20 cellular contexts compared by ENCODE assay signal in the genomic region with DNA sequence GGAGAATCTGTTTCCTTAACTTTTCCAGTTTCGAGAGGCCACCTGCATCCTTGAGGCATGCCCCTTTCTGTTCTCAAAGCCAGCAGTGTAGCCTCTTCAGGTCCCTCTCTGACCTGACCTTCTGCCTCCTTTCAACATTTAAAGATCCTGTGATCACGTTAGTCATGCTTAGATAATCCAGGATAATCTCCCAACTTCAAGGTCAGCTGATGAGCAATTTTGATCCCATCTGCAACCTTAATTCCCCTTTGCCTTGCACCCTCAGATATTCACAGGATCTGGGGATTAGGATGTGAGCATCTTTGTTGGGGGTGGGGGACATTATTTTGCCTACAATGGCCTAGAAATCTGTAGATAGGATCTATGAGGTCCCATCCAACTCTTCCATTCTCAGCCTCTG. TPM values are rescaled to one million over a fixed set of nuclear protein-coding genes. Genes with fewer than 3 reads are reported as not detected.
A peak's percentile ranks its signal among the peaks of the same experiment; 100 is the strongest.
DNase-seq lines count a peak whose midpoint lies in the region; ATAC-seq and TF ChIP-seq lines count a peak whose summit lies in the region.
"Had no signal": no experiment of that assay in that cellular context is flagged by ENCODE, and none has a peak within 500 bp of the region (broad histone marks: within the 10 kb centered on the region; RNA-seq: fewer than 3 reads in every experiment).

No MANE protein-coding gene starts in this region.

- peaks cover 31% of the 10 kb centered on the region for H3K4me1 ChIP-seq in DND-41 (ENCODE audit: insufficient read depth, low read length)
- H3K4me1 ChIP-seq: BE2C had no signal

- no peaks in the 10 kb centered on the region for H3K27me3 Mint-ChIP-seq in activated CD4-positive, alpha-beta T cell treated with anti-CD3 and anti-CD28 coated beads for 36 hours
- H3K27me3 Mint-ChIP-seq in activated T-helper 1 cell treated with anti-CD3 and anti-CD28 coated beads, Interleukin-12 subunit alpha, Interleukin-12 subunit beta, Interleukin-2, Interleukin-4 antibody, amounts not matched to agents 30 ng/mL and 10 ng/mL and 1 ng/mL, durations not matched to agents 14 hours and 24 hours and 36 hours (ENCODE audit: insufficient read depth) = no peaks in the 10 kb centered on the region
- H3K27me3 Mint-ChIP-seq in natural killer cell (ENCODE audit: low read depth in 2 of 2) (peaks cover 0 to 19% of the 10 kb centered on the region in 2 donors), type B pancreatic cell (peaks cover 9% of the 10 kb centered on the region)

- POLR2A ChIA-PET in activated CD4-positive, alpha-beta T cell treated with anti-CD3 and anti-CD28 coated beads for 36 hours (lab: Charles Lee) = no interaction called here

- H3K79me2 ChIP-seq in DND-41 (ENCODE audit: insufficient read depth, low read length) = no peaks in the 10 kb centered on the region

- no peak overlapping the region for H3K4me3 Mint-ChIP-seq in activated CD4-positive, alpha-beta T cell treated with anti-CD3 and anti-CD28 coated beads for 36 hours
- peak overlapping the region; percentile 82 for H3K4me3 Mint-ChIP-seq in activated T-helper 1 cell treated with anti-CD3 and anti-CD28 coated beads, Interleukin-12 subunit alpha, Interleukin-12 subunit beta, Interleukin-2, Interleukin-4 antibody, amounts not matched to agents 30 ng/mL and 10 ng/mL and 1 ng/mL, durations not matched to agents 14 hours and 24 hours and 36 hours
- H3K4me3 Mint-ChIP-seq in natural killer cell = peak overlapping the region; percentile 86
- H3K4me3 Mint-ChIP-seq in type B pancreatic cell = no peak overlapping the region
- H3K4me3 Mint-ChIP-seq: nephron progenitor cell had no signal

- no peaks in the 10 kb centered on the region for H4K20me1 ChIP-seq in DND-41 (ENCODE audit: insufficient read depth, low read length)

- intact Hi-C loops in activated CD4-positive, alpha-beta T cell treated with anti-CD3 and anti-CD28 coated beads for 36 hours (cut with DNase I, micrococcal nuclease) = loop anchor here in 1 of 2 experiments (2.0 kb wide), 1 partner anchor 91 kb away; no protein-coding TSS in a partner anchor
- intact Hi-C loops in activated T-helper 1 cell treated with anti-CD3 and anti-CD28 coated beads, Interleukin-12 subunit alpha, Interleukin-12 subunit beta, Interleukin-2, Interleukin-4 antibody, amounts not matched to agents 30 ng/mL and 10 ng/mL and 1 ng/mL, durations not matched to agents 14 hours and 24 hours and 36 hours (cut with micrococcal nuclease) = no loop called here
- intact Hi-C loops in natural killer cell (cut with micrococcal nuclease) = loop anchor here (2.0 kb wide), 2 partner anchors 89 to 103 kb away; a partner anchor contains a TSS

- ATAC-seq in activated CD4-positive, alpha-beta T cell treated with anti-CD3 and anti-CD28 coated beads for 36 hours = no peak
- ATAC-seq in DND-41 (ENCODE audit: insufficient read depth, low read depth) (no peak), natural killer cell (no peak), GM21717 (IDR thresholded peaks at IDR 0.05; ENCODE audit: unreplicated experiment) (no peak)

- no peak for DNase-seq in activated CD4-positive, alpha-beta T cell treated with anti-CD3 and anti-CD28 coated beads for 36 hours
- no peak for DNase-seq in activated CD4-positive, alpha-beta T cell treated with anti-CD3 and anti-CD28 coated beads, Interleukin-2, amount 50 U/mL, for 48 hours
- no peak for DNase-seq in DND-41
- no peak for DNase-seq in activated T-helper 1 cell treated with anti-CD3 and anti-CD28 coated beads, Interleukin-12 subunit alpha, Interleukin-12 subunit beta, Interleukin-2, Interleukin-4 antibody, amounts not matched to agents 30 ng/mL and 10 ng/mL and 1 ng/mL, durations not matched to agents 14 hours and 24 hours and 36 hours (ENCODE audit: low spot score)
- DNase-seq in natural killer cell = no peak
- DNase-seq in NCI-H2081 (lab: John Stamatoyannopoulos, UW) = no peak
- DNase-seq in type B pancreatic cell (ENCODE audit: extremely low spot score, unreplicated experiment) = no peak
- DNase-seq: BE2C; foreskin melanocyte; NCI-H1417 treated with DMSO at 0.1 percent for 48 hours; NCI-H2171; NCI-H69; nephron progenitor cell; SHP77 treated with DMSO at 0.1 percent for 48 hours; stimulated activated CD4-positive, alpha-beta T cell treated with anti-CD3 and anti-CD28 coated beads, Interleukin-4, amount 100 ng/mL, for 1 hour; substantia nigra had no signal

- H3K9ac ChIP-seq in DND-41 (ENCODE audit: low read depth, low read length) = no peak overlapping the region

- H3K4me3 ChIP-seq in DND-41 (ENCODE audit: low read depth in 1 of 2, low read length in 2 of 2) = no peak overlapping the region
- H3K4me3 ChIP-seq: vagina had no signal

- H3K27ac ChIP-seq in DND-41 (ENCODE audit: low read length) = 0 out of 2 replicates have a peak overlapping the region, but pooled peaks have one; percentile 39
- H3K27ac ChIP-seq: vagina had no signal

- H3K4me1 Mint-ChIP-seq in activated CD4-positive, alpha-beta T cell treated with anti-CD3 and anti-CD28 coated beads for 36 hours = peaks cover 52% of the 10 kb centered on the region
- peaks cover 74% of the 10 kb centered on the region for H3K4me1 Mint-ChIP-seq in activated T-helper 1 cell treated with anti-CD3 and anti-CD28 coated beads, Interleukin-12 subunit alpha, Interleukin-12 subunit beta, Interleukin-2, Interleukin-4 antibody, amounts not matched to agents 30 ng/mL and 10 ng/mL and 1 ng/mL, durations not matched to agents 14 hours and 24 hours and 36 hours (ENCODE audit: low read depth)
- H3K4me1 Mint-ChIP-seq in natural killer cell = peaks cover 63 to 84% of the 10 kb centered on the region in 2 donors
- peaks cover 19% of the 10 kb centered on the region for H3K4me1 Mint-ChIP-seq in type B pancreatic cell (ENCODE audit: unreplicated experiment)

- no peaks in the 10 kb centered on the region for H3K9me3 Mint-ChIP-seq in activated CD4-positive, alpha-beta T cell treated with anti-CD3 and anti-CD28 coated beads for 36 hours (ENCODE audit: low read depth)
- H3K9me3 Mint-ChIP-seq in activated T-helper 1 cell treated with anti-CD3 and anti-CD28 coated beads, Interleukin-12 subunit alpha, Interleukin-12 subunit beta, Interleukin-2, Interleukin-4 antibody, amounts not matched to agents 30 ng/mL and 10 ng/mL and 1 ng/mL, durations not matched to agents 14 hours and 24 hours and 36 hours = no peaks in the 10 kb centered on the region
- H3K9me3 Mint-ChIP-seq in natural killer cell = no peaks in the 10 kb centered on the region
- H3K9me3 Mint-ChIP-seq in type B pancreatic cell = no peaks in the 10 kb centered on the region
- H3K9me3 Mint-ChIP-seq: nephron progenitor cell had no signal

- H3K36me3 ChIP-seq in DND-41 (ENCODE audit: insufficient read depth, low read length) = no peaks in the 10 kb centered on the region
- H3K36me3 ChIP-seq: BE2C, vagina had no signal

- no peak overlapping the region for H2AFZ ChIP-seq in DND-41 (ENCODE audit: low read depth, low read length)

- TF ChIP-seq CTCF in DND-41 (IDR thresholded peaks at IDR 0.05; ENCODE audit: borderline replicate concordance, extremely low read depth, low read length, poor library complexity, severe bottlenecking) (no peak), natural killer cell (IDR thresholded peaks at IDR 0.05) (no peak), type B pancreatic cell (conservative IDR thresholded peaks at IDR 0.05) (no peak)

- H3K9me3 ChIP-seq in DND-41 (ENCODE audit: insufficient read depth, low read length, severe bottlenecking) = no peaks in the 10 kb centered on the region
- H3K9me3 ChIP-seq: BE2C, vagina had no signal

- no peaks in the 10 kb centered on the region for H3K36me3 Mint-ChIP-seq in activated CD4-positive, alpha-beta T cell treated with anti-CD3 and anti-CD28 coated beads for 36 hours (ENCODE audit: low read depth)
- H3K36me3 Mint-ChIP-seq in activated T-helper 1 cell treated with anti-CD3 and anti-CD28 coated beads, Interleukin-12 subunit alpha, Interleukin-12 subunit beta, Interleukin-2, Interleukin-4 antibody, amounts not matched to agents 30 ng/mL and 10 ng/mL and 1 ng/mL, durations not matched to agents 14 hours and 24 hours and 36 hours (ENCODE audit: low read depth) = no peaks in the 10 kb centered on the region
- no peaks in the 10 kb centered on the region for H3K36me3 Mint-ChIP-seq in natural killer cell
- no peaks in the 10 kb centered on the region for H3K36me3 Mint-ChIP-seq in type B pancreatic cell

- CTCF ChIA-PET in activated CD4-positive, alpha-beta T cell treated with anti-CD3 and anti-CD28 coated beads for 36 hours (lab: Charles Lee) = interaction anchor here (1.4 kb wide), 1 partner anchor 179 kb away, joined by 4 read pairs; no protein-coding TSS in a partner anchor

- no peaks in the 10 kb centered on the region for H3K27me3 ChIP-seq in DND-41 (ENCODE audit: insufficient read depth, low read length, poor library complexity)
- H3K27me3 ChIP-seq: BE2C, vagina had no signal

- peak overlapping the region; percentile 88 for H3K27ac Mint-ChIP-seq in activated CD4-positive, alpha-beta T cell treated with anti-CD3 and anti-CD28 coated beads for 36 hours
- peak overlapping the region; percentile 93 for H3K27ac Mint-ChIP-seq in activated T-helper 1 cell treated with anti-CD3 and anti-CD28 coated beads, Interleukin-12 subunit alpha, Interleukin-12 subunit beta, Interleukin-2, Interleukin-4 antibody, amounts not matched to agents 30 ng/mL and 10 ng/mL and 1 ng/mL, durations not matched to agents 14 hours and 24 hours and 36 hours
- H3K27ac Mint-ChIP-seq in natural killer cell (peak overlapping the region; percentile 87 to 94), type B pancreatic cell (no peak overlapping the region)
- H3K27ac Mint-ChIP-seq: nephron progenitor cell, progenitor cell of endocrine pancreas had no signal

- no peak overlapping the region for H3K4me2 ChIP-seq in DND-41 (ENCODE audit: insufficient read depth, low read length)

RNA-seq across cellular contexts. Expression of a gene that starts 8.0 kb away (rescaled TPM):
- total RNA-seq in activated CD4-positive, alpha-beta T cell treated with anti-CD3 and anti-CD28 coated beads for 36 hours = under 1 TPM; 0.30 to 0.80 TPM
- 0.05 and 0.12 TPM in 2 replicates for total RNA-seq in activated T-helper 1 cell treated with anti-CD3 and anti-CD28 coated beads, Interleukin-12 subunit alpha, Interleukin-12 subunit beta, Interleukin-2, Interleukin-4 antibody, amounts not matched to agents 30 ng/mL and 10 ng/mL and 1 ng/mL, durations not matched to agents 14 hours and 24 hours and 36 hours
- total RNA-seq in natural killer cell (under 1 TPM in 2 of 3 donors, not detected in 1; 0.50 to 0.82 TPM), type B pancreatic cell (ENCODE audit: low replicate concordance) (2.4 and 8.0 TPM in 2 replicates)
- total RNA-seq: OCI-LY7 had no signal

RNA-seq across cellular contexts. Expression of a gene that starts 48.1 kb away (rescaled TPM):
- 10 to 100 TPM; 46.6 to 54.1 TPM for total RNA-seq in activated CD4-positive, alpha-beta T cell treated with anti-CD3 and anti-CD28 coated beads for 36 hours
- total RNA-seq in activated T-helper 1 cell treated with anti-CD3 and anti-CD28 coated beads, Interleukin-12 subunit alpha, Interleukin-12 subunit beta, Interleukin-2, Interleukin-4 antibody, amounts not matched to agents 30 ng/mL and 10 ng/mL and 1 ng/mL, durations not matched to agents 14 hours and 24 hours and 36 hours = 67.5 and 69.1 TPM in 2 replicates
- total RNA-seq in natural killer cell = 100 to 1,000 TPM in 1 of 3 donors, 10 to 100 TPM in 2; 56.6 to 104 (median 67.1) TPM
- 30.7 and 36.6 TPM in 2 replicates for total RNA-seq in type B pancreatic cell (ENCODE audit: low replicate concordance)

RNA-seq across cellular contexts. Expression of a gene that starts 50.1 kb away (rescaled TPM):
- total RNA-seq in activated CD4-positive, alpha-beta T cell treated with anti-CD3 and anti-CD28 coated beads for 36 hours = 100 to 1,000 TPM; 258 to 261 TPM
- 155 and 161 TPM in 2 replicates for total RNA-seq in activated T-helper 1 cell treated with anti-CD3 and anti-CD28 coated beads, Interleukin-12 subunit alpha, Interleukin-12 subunit beta, Interleukin-2, Interleukin-4 antibody, amounts not matched to agents 30 ng/mL and 10 ng/mL and 1 ng/mL, durations not matched to agents 14 hours and 24 hours and 36 hours
- total RNA-seq in natural killer cell (10 to 100 TPM; 58.4 to 72.6 (median 69.5) TPM), type B pancreatic cell (ENCODE audit: low replicate concordance) (60.8 and 87.9 TPM in 2 replicates)

Comparison
In these comparisons a context has a peak if more than half of its experiments do, and no peak if none do; other contexts are left out.
1. H3K4me3 Mint-ChIP-seq: peak in activated T-helper 1 cell treated with anti-CD3 and anti-CD28 coated beads, Interleukin-12 subunit alpha, Interleukin-12 subunit beta, Interleukin-2, Interleukin-4 antibody, amounts not matched to agents 30 ng/mL and 10 ng/mL and 1 ng/mL, durations not matched to agents 14 hours and 24 hours and 36 hours (single experiment) and natural killer cell (single experiment); none in activated CD4-positive, alpha-beta T cell treated with anti-CD3 and anti-CD28 coated beads for 36 hours (single experiment) and type B pancreatic cell (single experiment).